Comparison of ENCODE assay signal across 13 cellular contexts in genomic region chr5:10654566-10654965, GRCh38.
A peak's percentile ranks its signal among the peaks of the same experiment; 100 is the strongest.
DNase-seq lines count a peak whose midpoint lies in the region; ATAC-seq and TF ChIP-seq lines count a peak whose summit lies in the region.
"Had no signal": no experiment of that assay in that cellular context is flagged by ENCODE, and none has a peak within 500 bp of the region (broad histone marks: within the 10 kb centered on the region; RNA-seq: fewer than 3 reads in every experiment).

No MANE protein-coding gene starts in this region.

- H3K9me3 ChIP-seq in RWPE2 (ENCODE audit: severe bottlenecking) (no peaks in the 10 kb centered on the region), spleen (peaks cover 0 to 5% (median 0%) of the 10 kb centered on the region in 8 donors)
- H3K9me3 ChIP-seq: SJSA1 had no signal

- H3K27me3 ChIP-seq in RWPE2 (ENCODE audit: insufficient read depth, poor library complexity, severe bottlenecking) (no peaks in the 10 kb centered on the region), spleen (replicated peaks in 1 of 7) (no peaks in the 10 kb centered on the region)
- H3K27me3 ChIP-seq: SJSA1 had no signal

- H3K27ac Mint-ChIP-seq in CD14-positive monocyte: no peak overlapping the region
- no peak overlapping the region for H3K27ac Mint-ChIP-seq in osteocyte (ENCODE audit: unreplicated experiment)

- 88 to 94% (median 92%) methylated on average over 13 of the region's 13 CpGs for WGBS in spleen, 5 donors

- TF ChIP-seq POLR2A in spleen (IDR thresholded peaks at IDR 0.05): no peak

- H3K4me3 Mint-ChIP-seq in CD14-positive monocyte (no peak overlapping the region), osteocyte (ENCODE audit: unreplicated experiment) (no peak overlapping the region)

- no peak for ATAC-seq in RWPE2 (ENCODE audit: low read depth)

- H3K27ac ChIP-seq in RWPE2 (ENCODE audit: poor library complexity, severe bottlenecking) (peak overlapping the region; percentile 35), spleen (no peak overlapping the region)
- H3K27ac ChIP-seq: SJSA1 had no signal

- H3K27me3 Mint-ChIP-seq in CD14-positive monocyte (ENCODE audit: low read depth in 3 of 3): peaks cover 0 to 1% (median 0%) of the 10 kb centered on the region in 3 donors
- no peaks in the 10 kb centered on the region for H3K27me3 Mint-ChIP-seq in osteocyte (ENCODE audit: unreplicated experiment)

- intact Hi-C loops in CD14-positive monocyte (cut with micrococcal nuclease) (no loop called here), spleen (cut with DNase I; ENCODE audit: low total_unique reads) (no loop called here)

- H3K9me3 Mint-ChIP-seq in CD14-positive monocyte (peaks cover 0 to 2% (median 0%) of the 10 kb centered on the region in 7 donors), osteocyte (ENCODE audit: unreplicated experiment) (no peaks in the 10 kb centered on the region)

- H3K36me3 Mint-ChIP-seq in CD14-positive monocyte: no peaks in the 10 kb centered on the region
- H3K36me3 Mint-ChIP-seq in osteocyte (ENCODE audit: unreplicated experiment): no peaks in the 10 kb centered on the region

- H3K4me3 ChIP-seq in RWPE2 (ENCODE audit: severe bottlenecking) (no peak overlapping the region), spleen (no peak overlapping the region)
- H3K4me3 ChIP-seq: SJSA1 had no signal

- DNase-seq in CD14-positive monocyte (ENCODE audit: low spot score): peak; percentile 1
- peak; percentile 21 for DNase-seq in RWPE2 (ENCODE audit: low spot score)
- DNase-seq in mesenteric fat pad (ENCODE audit: low spot score): peak; percentile 47
- peak; percentile 34 for DNase-seq in spleen
- no peak for DNase-seq in MV-4-11 (lab: John Stamatoyannopoulos, UW)
- DNase-seq in GF-D8 (lab: John Stamatoyannopoulos, UW): no peak
- DNase-seq in osteocyte (ENCODE audit: extremely low spot score, unreplicated experiment): no peak
- DNase-seq: GDM1, KBM-7, NCI-H1105 treated with DMSO at 0.1 percent for 48 hours, NCI-H2029 treated with DMSO at 0.1 percent for 48 hours, NCI-H526 had no signal

- no peaks in the 10 kb centered on the region for H3K4me1 ChIP-seq in RWPE2 (ENCODE audit: insufficient read depth, poor library complexity, severe bottlenecking)
- H3K4me1 ChIP-seq in spleen: no peaks in the 10 kb centered on the region
- H3K4me1 ChIP-seq: SJSA1 had no signal

- H3K36me3 ChIP-seq in RWPE2 (ENCODE audit: low read depth) (0 out of 2 replicates have a peak, but pooled peaks cover 3% of the 10 kb centered on the region), spleen (peaks cover 0 to 71% (median 17%) of the 10 kb centered on the region in 6 donors)

- TF ChIP-seq CTCF in CD14-positive monocyte (IDR thresholded peaks at IDR 0.05) (no peak), RWPE2 (IDR thresholded peaks at IDR 0.05; ENCODE audit: poor library complexity, severe bottlenecking) (no peak), spleen (IDR thresholded peaks at IDR 0.05 in 8 of 11, conservative IDR thresholded peaks at IDR 0.05 in 3 of 11) (no peak), osteocyte (IDR thresholded peaks at IDR 0.05) (no peak)

- H3K4me1 Mint-ChIP-seq in CD14-positive monocyte: no peaks in the 10 kb centered on the region
- no peaks in the 10 kb centered on the region for H3K4me1 Mint-ChIP-seq in osteocyte (ENCODE audit: unreplicated experiment)

Comparison
In these comparisons a context has a peak if more than half of its experiments do, and no peak if none do; other contexts are left out.
1. DNase-seq: peak in CD14-positive monocyte (single experiment), RWPE2 (single experiment), mesenteric fat pad (single experiment) and spleen (single experiment); none in MV-4-11 (single experiment), GF-D8 (single experiment) and osteocyte (single experiment).